31 cellular contexts compared by ENCODE assay signal in genomic region chr1:57696904-57697303, GRCh38.
DNase-seq lines count a peak whose midpoint lies in the region; TF ChIP-seq lines count a peak whose summit lies in the region.
"Had no signal": no experiment of that assay in that cellular context is flagged by ENCODE, and none has a peak within 500 bp of the region (broad histone marks: within the 10 kb centered on the region; RNA-seq: fewer than 3 reads in every experiment).

No MANE protein-coding gene starts in this region.

- TF ChIP-seq RAD21 in neural cell (conservative IDR thresholded peaks at IDR 0.05): no peak

- peaks cover 12% of the 10 kb centered on the region for H3K4me1 ChIP-seq in endodermal cell (ENCODE audit: control insufficient read depth, insufficient read depth, low read length)
- H3K4me1 ChIP-seq: A549; BE2C; BLaER1; BLaER1 treated with 17β-estradiol and CSF1 and Interleukin-3, amounts not matched to agents 10 nM and 100 nM; Caco-2 had no signal

- no peak overlapping the region for H2AFZ ChIP-seq in neural cell (ENCODE audit: low read depth, low read length)

- H3K36me3 ChIP-seq in endodermal cell (ENCODE audit: control insufficient read depth, insufficient read depth, low read length) (no peaks in the 10 kb centered on the region), neural cell (ENCODE audit: insufficient read depth, low read length) (no peaks in the 10 kb centered on the region)
- H3K36me3 ChIP-seq: BE2C; BLaER1; BLaER1 treated with 17β-estradiol and CSF1 and Interleukin-3, amounts not matched to agents 10 nM and 100 nM had no signal

- H3K27me3 Mint-ChIP-seq in endodermal cell (ENCODE audit: insufficient read depth): peaks cover 18% of the 10 kb centered on the region
- no peaks in the 10 kb centered on the region for H3K27me3 Mint-ChIP-seq in osteocyte (ENCODE audit: unreplicated experiment)
- H3K27me3 Mint-ChIP-seq: B cell; CD4-positive, alpha-beta T cell; CD4-positive, CD25-positive, alpha-beta regulatory T cell had no signal

- DNase-seq in endodermal cell (no peak), HuH-7.5 (ENCODE audit: low spot score) (no peak), osteocyte (ENCODE audit: extremely low spot score, unreplicated experiment) (no peak)
- DNase-seq: 8988T; ACHN; AML-193; BE2C; C1 segment of cervical spinal cord; Caco-2; Calu3; CD4-positive, alpha-beta memory T cell; CD4-positive, alpha-beta T cell; CD4-positive, CD25-positive, alpha-beta regulatory T cell; CD8-positive, alpha-beta memory T cell; CD8-positive, alpha-beta T cell; COR-L47; DMS 273 treated with DMSO at 0.1 percent for 48 hours; DMS153; DMS53; DMS79; DMS79 treated with DMSO at 0.1 percent for 48 hours; DND-41; EL had no signal

- 81 to 100% methylated on average over 1 of the region's 1 CpG for WGBS in endodermal cell (ENCODE audit: insufficient coverage in 1 of 2, insufficient read length in 1 of 2), 2 experiments

- H3K27ac Mint-ChIP-seq in endodermal cell: no peak overlapping the region
- no peak overlapping the region for H3K27ac Mint-ChIP-seq in osteocyte (ENCODE audit: unreplicated experiment)
- H3K27ac Mint-ChIP-seq: B cell; CD14-positive monocyte; CD4-positive, alpha-beta memory T cell; CD4-positive, alpha-beta T cell; CD4-positive, CD25-positive, alpha-beta regulatory T cell; CD8-positive, alpha-beta memory T cell; CD8-positive, alpha-beta T cell had no signal

- no peaks in the 10 kb centered on the region for H3F3A ChIP-seq in neural cell (ENCODE audit: insufficient read depth, low read length, poor library complexity, severe bottlenecking)

- peaks cover 24% of the 10 kb centered on the region for H3K9me3 ChIP-seq in endodermal cell (ENCODE audit: control insufficient read depth, low read length)
- no peaks in the 10 kb centered on the region for H3K9me3 ChIP-seq in neural cell (ENCODE audit: low read length)
- H3K9me3 ChIP-seq: A549, BE2C, Caco-2 had no signal

- H3K27ac ChIP-seq in endodermal cell (ENCODE audit: low read depth, low read length) (no peak overlapping the region), neural cell (ENCODE audit: low read length) (peak overlapping the region; percentile 44)
- H3K27ac ChIP-seq: 22Rv1; A549; BLaER1; BLaER1 treated with 17β-estradiol and CSF1 and Interleukin-3, amounts not matched to agents 10 nM and 100 nM; C4-2B had no signal

- TF ChIP-seq CTCF in endodermal cell (conservative IDR thresholded peaks at IDR 0.05) (no peak), neural cell (IDR thresholded peaks at IDR 0.05; ENCODE audit: poor library complexity, severe bottlenecking) (no peak), osteocyte (IDR thresholded peaks at IDR 0.05) (no peak)

- peak overlapping the region; percentile 19 for H3K4me3 ChIP-seq in endodermal cell (ENCODE audit: low read length)
- peak overlapping the region; percentile 25 for H3K4me3 ChIP-seq in neural cell (ENCODE audit: low read length)
- H3K4me3 ChIP-seq: A549; BLaER1; BLaER1 treated with 17β-estradiol and CSF1 and Interleukin-3, amounts not matched to agents 10 nM and 100 nM had no signal

- H3K27me3 ChIP-seq in endodermal cell (ENCODE audit: control insufficient read depth, insufficient read depth, low read length, poor library complexity, severe bottlenecking) (no peaks in the 10 kb centered on the region), neural cell (ENCODE audit: insufficient read depth, low read depth, low read length) (no peaks in the 10 kb centered on the region)
- H3K27me3 ChIP-seq: BE2C; BLaER1; BLaER1 treated with 17β-estradiol and CSF1 and Interleukin-3, amounts not matched to agents 10 nM and 100 nM had no signal

- no peaks in the 10 kb centered on the region for H4K20me1 ChIP-seq in neural cell (ENCODE audit: insufficient read depth)
- H4K20me1 ChIP-seq: BLaER1; BLaER1 treated with 17β-estradiol and CSF1 and Interleukin-3, amounts not matched to agents 10 nM and 100 nM had no signal

- no peak overlapping the region for H3K4me2 ChIP-seq in neural cell (ENCODE audit: low read length)
- H3K4me2 ChIP-seq: A549; BLaER1; BLaER1 treated with 17β-estradiol and CSF1 and Interleukin-3, amounts not matched to agents 10 nM and 100 nM had no signal

- H3K9ac ChIP-seq in endodermal cell (ENCODE audit: extremely low read depth, low read length, poor library complexity, severe bottlenecking) (no peak overlapping the region), neural cell (ENCODE audit: low read length) (no peak overlapping the region)
- H3K9ac ChIP-seq: BLaER1; BLaER1 treated with 17β-estradiol and CSF1 and Interleukin-3, amounts not matched to agents 10 nM and 100 nM had no signal

- no peaks in the 10 kb centered on the region for H3K79me2 ChIP-seq in neural cell (replicated peaks; ENCODE audit: insufficient read depth, low read length)

- H3K9me3 Mint-ChIP-seq in endodermal cell (peaks cover 25% of the 10 kb centered on the region), osteocyte (ENCODE audit: unreplicated experiment) (peaks cover 14% of the 10 kb centered on the region)
- H3K9me3 Mint-ChIP-seq: CD4-positive, alpha-beta T cell had no signal

- H3K4me3 Mint-ChIP-seq in endodermal cell: no peak overlapping the region
- H3K4me3 Mint-ChIP-seq in osteocyte (ENCODE audit: unreplicated experiment): no peak overlapping the region
- H3K4me3 Mint-ChIP-seq: B cell; CD14-positive monocyte; CD4-positive, alpha-beta memory T cell; CD4-positive, alpha-beta T cell; CD4-positive, CD25-positive, alpha-beta regulatory T cell; CD8-positive, alpha-beta memory T cell; CD8-positive, alpha-beta T cell had no signal

- H3K36me3 Mint-ChIP-seq in endodermal cell (ENCODE audit: low read depth) (no peaks in the 10 kb centered on the region), osteocyte (ENCODE audit: unreplicated experiment) (no peaks in the 10 kb centered on the region)
- H3K36me3 Mint-ChIP-seq: CD14-positive monocyte; CD4-positive, alpha-beta memory T cell; CD4-positive, CD25-positive, alpha-beta regulatory T cell; CD8-positive, alpha-beta T cell had no signal

- no peaks in the 10 kb centered on the region for H3K9me2 ChIP-seq in neural cell (ENCODE audit: insufficient read depth, low read length)

- peak; percentile 93 for TF ChIP-seq EP300 in neural cell (conservative IDR thresholded peaks at IDR 0.05; ENCODE audit: poor library complexity, severe bottlenecking)

- H3K4me1 Mint-ChIP-seq in endodermal cell: peaks cover 21% of the 10 kb centered on the region
- H3K4me1 Mint-ChIP-seq in osteocyte (ENCODE audit: unreplicated experiment): no peaks in the 10 kb centered on the region
- H3K4me1 Mint-ChIP-seq: B cell; CD14-positive monocyte; CD4-positive, alpha-beta memory T cell; CD4-positive, CD25-positive, alpha-beta regulatory T cell; CD8-positive, alpha-beta memory T cell had no signal

TF ChIP-seq in neural cell, 6 proteins besides CTCF, POLR2A, EP300 and RAD21:
- peak; percentile 74 for TF ChIP-seq POLR2AphosphoS5 (IDR thresholded peaks at IDR 0.05)
- TF ChIP-seq EZH2 (IDR thresholded peaks at IDR 0.05; ENCODE audit: borderline replicate concordance, insufficient read depth, low read length, poor library complexity, severe bottlenecking): no peak
- no peak for TF ChIP-seq MXI1 (conservative IDR thresholded peaks at IDR 0.05; ENCODE audit: poor library complexity, severe bottlenecking)
- TF ChIP-seq REST (IDR thresholded peaks at IDR 0.05; ENCODE audit: borderline replicate concordance): no peak
- no peak for TF ChIP-seq SMC3 (conservative IDR thresholded peaks at IDR 0.05; ENCODE audit: poor library complexity)
TF ChIP-seq in neural cell: peak in this region for 1.
